In genomic region chr18:1488394-1488793, GRCh38 we compare ENCODE assay signal across 20 cellular contexts.
DNase-seq lines count a peak whose midpoint lies in the region; ATAC-seq, FAIRE-seq and TF ChIP-seq lines count a peak whose summit lies in the region.
"Had no signal": no experiment of that assay in that cellular context is flagged by ENCODE, and none has a peak within 500 bp of the region (broad histone marks: within the 10 kb centered on the region; RNA-seq: fewer than 3 reads in every experiment).

No MANE protein-coding gene starts in this region.

- BruUV-seq in K562 (replicated peaks; lab: Mats Ljungman, UMichigan) = no TSS peak

- peak overlapping the region; percentile 41; the same call in 1 of the 2 replicates for H2AFZ ChIP-seq in K562 (ENCODE audit: low read depth, low read length)

- H3K9me1 ChIP-seq in K562 (ENCODE audit: control insufficient read depth, insufficient read depth, low read length) = no peaks in the 10 kb centered on the region

- H3K4me3 ChIP-seq in K562 (no peak overlapping the region), ascending aorta (no peak overlapping the region)
- H3K4me3 ChIP-seq: BLaER1, HAP-1 had no signal

- no peak for TF ChIP-seq POLR2A in K562 (conservative IDR thresholded peaks at IDR 0.05)

- H4K20me1 ChIP-seq in K562 (replicated peaks; ENCODE audit: control insufficient read depth, insufficient read depth, low read length) = no peaks in the 10 kb centered on the region
- H4K20me1 ChIP-seq: BLaER1 had no signal

- no peaks in the 10 kb centered on the region for H3K9me3 ChIP-seq in K562 (replicated peaks; ENCODE audit: control insufficient read depth, insufficient read depth, low read depth, low read length)
- no peaks in the 10 kb centered on the region for H3K9me3 ChIP-seq in ascending aorta
- H3K9me3 ChIP-seq: BLaER1, Caco-2, HAP-1 had no signal

- in situ Hi-C loops in K562 (cut with MboI) = no loop called here

- peak; percentile 52 for DNase-seq in DMS53 (lab: John Stamatoyannopoulos, UW)
- no peak for DNase-seq in DMS53 treated with DMSO at 0.1 percent for 48 hours (lab: John Stamatoyannopoulos, UW; ENCODE audit: unreplicated experiment)
- DNase-seq in K562 (ENCODE audit: extremely low read depth in 1 of 4, low spot score in 3 of 4) = peak in 1 of 4 experiments; percentile 18
- no peak for DNase-seq in urothelium cell line (ENCODE audit: low spot score)
- DNase-seq in ascending aorta (ENCODE audit: low spot score in 2 of 2) = no peak
- DNase-seq in T-helper 9 cell = no peak
- DNase-seq: Caco-2; CD4-positive, CD25-positive, alpha-beta regulatory T cell; CD8-positive, alpha-beta T cell; GF-D8; GOT3; HFFc6 had no signal

- H3K27ac ChIP-seq in K562 (ENCODE audit: extremely low read depth, low read depth, low read length) = no peak overlapping the region
- H3K27ac ChIP-seq in ascending aorta = no peak overlapping the region
- H3K27ac ChIP-seq: 22Rv1, BLaER1, C4-2B had no signal

- H3K36me3 ChIP-seq in K562 (ENCODE audit: control insufficient read depth, insufficient read depth, low read length) (no peaks in the 10 kb centered on the region), ascending aorta (no peaks in the 10 kb centered on the region)
- H3K36me3 ChIP-seq: BLaER1, HAP-1 had no signal

- peak; percentile 26 for FAIRE-seq in K562 (lab: Jason Lieb, UNC)
- peak; percentile 5 for FAIRE-seq in urothelium cell line (lab: Jason Lieb, UNC)
- FAIRE-seq: A204.1, GM12891, GM18507, H54 had no signal

- H3K79me2 ChIP-seq in K562 (ENCODE audit: control insufficient read depth, insufficient read depth, low read length) = no peaks in the 10 kb centered on the region

- peak in 1 of 2 experiments; percentile 27; a peak in 1 of 4 replicates for TF ChIP-seq RAD21 in K562 (CRISPR knock-in tag; conservative IDR thresholded peaks at IDR 0.05 in 1 of 2, IDR thresholded peaks at IDR 0.05 in 1 of 2)

- no peak for TF ChIP-seq CTCF in K562 (IDR thresholded peaks at IDR 0.05 in 2 of 3, conservative IDR thresholded peaks at IDR 0.05 in 1 of 3; ENCODE audit: insufficient read depth in 2 of 3, low read depth in 1 of 3, low read length in 3 of 3)
- TF ChIP-seq CTCF in ascending aorta (IDR thresholded peaks at IDR 0.05) = no peak

- H3K9ac ChIP-seq in K562 (ENCODE audit: insufficient read depth in 1 of 2, low read depth in 2 of 2, low read length in 2 of 2) = no peak overlapping the region
- H3K9ac ChIP-seq: BLaER1 had no signal

- intact Hi-C loops in K562 (cut with micrococcal nuclease) (no loop called here), ascending aorta (cut with DNase I) (no loop called here)

- H3K4me1 ChIP-seq in K562 (replicated peaks in 1 of 2; ENCODE audit: control insufficient read depth in 2 of 2, insufficient read depth in 2 of 2, low read length in 2 of 2) = no peaks in the 10 kb centered on the region; a peak in 1 of 5 replicates
- no peaks in the 10 kb centered on the region for H3K4me1 ChIP-seq in ascending aorta
- H3K4me1 ChIP-seq: BLaER1, Caco-2, HAP-1 had no signal

- no peak for TF ChIP-seq EP300 in K562 (IDR thresholded peaks at IDR 0.05; ENCODE audit: low read length)

- no peak overlapping the region for H3K4me2 ChIP-seq in K562 (ENCODE audit: insufficient read depth, low read length)
- H3K4me2 ChIP-seq: BLaER1 had no signal

- 20% methylated on average over 4 of the region's 4 CpGs for WGBS in K562 (ENCODE audit: insufficient coverage, low coverage, missing lambda C conversion rate)

- peak; percentile 77 for ATAC-seq in K562
- ATAC-seq: CD8-positive, alpha-beta T cell had no signal

- H3K27me3 ChIP-seq in K562 (ENCODE audit: control insufficient read depth in 2 of 2, insufficient read depth in 2 of 2, low read length in 2 of 2) (no peaks in the 10 kb centered on the region), ascending aorta (no peaks in the 10 kb centered on the region)
- H3K27me3 ChIP-seq: BLaER1 had no signal

- CTCF ChIA-PET in K562 (lab: Yijun Ruan, JAX; ENCODE audit: low intra/inter-chr PET ratio) = no interaction called here

- POLR2A ChIA-PET in K562 (lab: Yijun Ruan, JAX) = interaction anchor here (2.1 kb wide), 1 partner anchor 13 kb away, joined by 8 read pairs; no protein-coding TSS in a partner anchor

TF ChIP-seq in K562, 482 proteins besides CTCF, POLR2A, EP300 and RAD21 (continues in another document):
- TF ChIP-seq ZNF764 (CRISPR knock-in tag; IDR thresholded peaks at IDR 0.05; ENCODE audit: low read depth) (peak; percentile 87), ZNF263 (CRISPR knock-in tag; IDR thresholded peaks at IDR 0.05; ENCODE audit: borderline replicate concordance) (no peak), ZNF695 (CRISPR knock-in tag; IDR thresholded peaks at IDR 0.05) (no peak), ZC3H8 (IDR thresholded peaks at IDR 0.05) (no peak), ESRRA (IDR thresholded peaks at IDR 0.05; ENCODE audit: borderline replicate concordance, low read depth) (no peak), L3MBTL2 (IDR thresholded peaks at IDR 0.05) (0 out of 2 replicates have a peak, but pooled peaks have one; percentile 41), THAP7 (CRISPR knock-in tag; IDR thresholded peaks at IDR 0.05) (no peak), MIER1 (IDR thresholded peaks at IDR 0.05; ENCODE audit: low read depth) (no peak)
